Comparison of ENCODE assay signal across 30 cellular contexts in the genomic region with DNA sequence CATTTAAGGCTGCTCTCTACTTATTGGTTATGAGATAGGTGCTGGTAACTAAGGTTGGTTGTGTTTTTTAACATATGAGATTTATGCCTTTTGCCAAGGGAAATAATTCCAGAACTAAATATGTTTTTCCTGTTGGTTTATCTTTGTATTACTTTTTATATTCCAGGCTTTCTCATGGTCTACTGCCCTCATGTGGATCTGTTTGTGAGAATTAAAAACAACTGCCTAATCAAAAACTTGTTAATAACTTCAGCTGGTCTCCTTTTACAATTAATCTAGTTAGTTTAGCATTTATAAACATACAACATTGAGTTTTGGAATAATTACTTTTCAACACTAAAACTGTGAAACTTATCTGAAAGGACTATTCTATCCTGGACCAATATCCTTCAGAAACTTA.
DNase-seq lines count a peak whose midpoint lies in the region; ATAC-seq, FAIRE-seq and TF ChIP-seq lines count a peak whose summit lies in the region.
"Had no signal": no experiment of that assay in that cellular context is flagged by ENCODE, and none has a peak within 500 bp of the region (broad histone marks: within the 10 kb centered on the region; RNA-seq: fewer than 3 reads in every experiment).

No MANE protein-coding gene starts in this region.

- H2AK5ac ChIP-seq in mesenchymal stem cell (ENCODE audit: low read length, severe bottlenecking) = no peak overlapping the region

- intact Hi-C loops in adrenal gland (cut with DNase I) = no loop called here

- H3K18ac ChIP-seq in mesenchymal stem cell (ENCODE audit: low read depth in 1 of 2, low read length in 2 of 2) = no peak overlapping the region

- no peak overlapping the region for H3K23ac ChIP-seq in mesenchymal stem cell (ENCODE audit: low read length in 2 of 2)

- no peak overlapping the region for H2BK5ac ChIP-seq in mesenchymal stem cell (ENCODE audit: low read depth, low read length, poor library complexity, severe bottlenecking)

- no peak for TF ChIP-seq POLR2A in adrenal gland (IDR thresholded peaks at IDR 0.05)

- no peak overlapping the region for H3K27ac ChIP-seq in adrenal gland
- no peak overlapping the region for H3K27ac ChIP-seq in mesenchymal stem cell (ENCODE audit: low read length, poor library complexity, severe bottlenecking)
- H3K27ac ChIP-seq: gastrocnemius medialis, HL-60, tibial nerve had no signal

- H3K9me3 ChIP-seq in adrenal gland (replicated peaks in 1 of 3) (peaks cover 0 to 5% (median 0%) of the 10 kb centered on the region in 3 donors), mesenchymal stem cell (ENCODE audit: control insufficient read depth, low read length) (no peaks in the 10 kb centered on the region)
- H3K9me3 ChIP-seq: gastrocnemius medialis, tibial nerve had no signal

- H2BK12ac ChIP-seq in mesenchymal stem cell (ENCODE audit: low read length in 2 of 2) = no peak overlapping the region

- no peak overlapping the region for H4K91ac ChIP-seq in mesenchymal stem cell (ENCODE audit: low read length)

- H3K36me3 ChIP-seq in adrenal gland (replicated peaks in 1 of 2) = no peaks in the 10 kb centered on the region
- H3K36me3 ChIP-seq in mesenchymal stem cell (ENCODE audit: control insufficient read depth in 1 of 2, insufficient read depth in 2 of 2, low read depth in 1 of 2, low read length in 2 of 2) = no peaks in the 10 kb centered on the region
- H3K36me3 ChIP-seq: gastrocnemius medialis, tibial nerve had no signal

- FAIRE-seq in A204.1 (lab: Jason Lieb, UNC) = peak; percentile 11
- FAIRE-seq: colon, GM12878 had no signal

- H3K4ac ChIP-seq in mesenchymal stem cell (ENCODE audit: low read depth in 1 of 2, low read length in 2 of 2) = no peak overlapping the region

- no peak overlapping the region for H2AFZ ChIP-seq in mesenchymal stem cell (ENCODE audit: low read depth, low read length)

- H4K8ac ChIP-seq in mesenchymal stem cell (ENCODE audit: low read length) = no peak overlapping the region

- no peak overlapping the region for H3K9ac ChIP-seq in mesenchymal stem cell (ENCODE audit: low read length)

- H3K4me1 ChIP-seq in adrenal gland (replicated peaks in 1 of 2) = no peaks in the 10 kb centered on the region
- no peaks in the 10 kb centered on the region for H3K4me1 ChIP-seq in mesenchymal stem cell (ENCODE audit: control insufficient read depth, insufficient read depth, low read depth, low read length)
- H3K4me1 ChIP-seq: gastrocnemius medialis, tibial nerve had no signal

- DNase-seq in HT-29 (ENCODE audit: low spot score) (peak; percentile 5), adrenal gland (no peak), mesenchymal stem cell (peak; percentile 4), NCI-H1436 (lab: John Stamatoyannopoulos, UW) (no peak), HK-2 (ENCODE audit: unreplicated experiment) (no peak)
- DNase-seq: activated CD4-positive, alpha-beta T cell treated with anti-CD3 and anti-CD28 coated beads, Interleukin-2, amount 10 ng/mL, durations not matched to agents 7 days and 5 days; activated CD8-positive, alpha-beta memory T cell treated with anti-CD3 and anti-CD28 coated beads, Interleukin-2, amount 10 ng/mL, durations not matched to agents 7 days and 5 days; activated T-cell treated with anti-CD3 and anti-CD28 coated beads, Interleukin-2, amount 50 U/mL, for 48 hours; Calu3; effector memory CD8-positive, alpha-beta T cell; gastrocnemius medialis; Kasumi-1; naive B cell; NCI-H1694; NCI-H2171 treated with DMSO at 0.1 percent for 48 hours; NCI-H510A treated with DMSO at 0.1 percent for 48 hours; NK-92 treated with Interleukin-12 subunit alpha and Interleukin-12 subunit beta, amount 100 ng/mL, for 24 hours; nucleus accumbens; SIG-M5; small intestine; stimulated activated CD4-positive, alpha-beta T cell treated with anti-CD3 and anti-CD28 coated beads, Interleukin-1b, Interleukin-23, amount 100 ng/mL, for 48 hours had no signal

- no peaks in the 10 kb centered on the region for H3K79me1 ChIP-seq in mesenchymal stem cell (replicated peaks; ENCODE audit: low read length, poor library complexity, severe bottlenecking)

- H3K27me3 ChIP-seq in adrenal gland (no peaks in the 10 kb centered on the region), mesenchymal stem cell (ENCODE audit: control insufficient read depth in 1 of 2, insufficient read depth in 1 of 2, low read length in 2 of 2) (no peaks in the 10 kb centered on the region)
- H3K27me3 ChIP-seq: gastrocnemius medialis, tibial nerve had no signal

- no peak for ATAC-seq in GM21576 (IDR thresholded peaks at IDR 0.05; ENCODE audit: unreplicated experiment)
- ATAC-seq: activated CD8-positive, alpha-beta memory T cell treated with anti-CD3 and anti-CD28 coated beads, Interleukin-2, amount 10 ng/mL, durations not matched to agents 7 days and 5 days; effector memory CD8-positive, alpha-beta T cell; esophagus mucosa; gastrocnemius medialis; GM12878; left lobe of liver; WTC11 had no signal

- H2BK15ac ChIP-seq in mesenchymal stem cell (ENCODE audit: low read depth, poor library complexity, severe bottlenecking) = no peak overlapping the region

- H2BK120ac ChIP-seq in mesenchymal stem cell (ENCODE audit: low read depth, low read length) = no peak overlapping the region

- H3K4me2 ChIP-seq in mesenchymal stem cell (ENCODE audit: low read length, poor library complexity, severe bottlenecking) = no peak overlapping the region

- H3K14ac ChIP-seq in mesenchymal stem cell (ENCODE audit: low read length in 2 of 2) = no peak overlapping the region

- H3K4me3 ChIP-seq in adrenal gland = no peak overlapping the region
- no peak overlapping the region for H3K4me3 ChIP-seq in mesenchymal stem cell (ENCODE audit: insufficient read depth in 1 of 2, low read depth in 1 of 2, low read length in 2 of 2)
- H3K4me3 ChIP-seq: gastrocnemius medialis, GM12878, tibial nerve had no signal

- peak in 4 of 6 experiments; percentile 9 to 30 (median 28) for TF ChIP-seq CTCF in adrenal gland (IDR thresholded peaks at IDR 0.05)

Comparison
In these comparisons a context has a peak if more than half of its experiments do, and no peak if none do; other contexts are left out.
1. DNase-seq: peak in HT-29 (single experiment) and mesenchymal stem cell (single experiment); none in adrenal gland (0 of 7), NCI-H1436 (single experiment) and HK-2 (single experiment).